Comparison of ENCODE assay signal across 16 cellular contexts in the genomic region with DNA sequence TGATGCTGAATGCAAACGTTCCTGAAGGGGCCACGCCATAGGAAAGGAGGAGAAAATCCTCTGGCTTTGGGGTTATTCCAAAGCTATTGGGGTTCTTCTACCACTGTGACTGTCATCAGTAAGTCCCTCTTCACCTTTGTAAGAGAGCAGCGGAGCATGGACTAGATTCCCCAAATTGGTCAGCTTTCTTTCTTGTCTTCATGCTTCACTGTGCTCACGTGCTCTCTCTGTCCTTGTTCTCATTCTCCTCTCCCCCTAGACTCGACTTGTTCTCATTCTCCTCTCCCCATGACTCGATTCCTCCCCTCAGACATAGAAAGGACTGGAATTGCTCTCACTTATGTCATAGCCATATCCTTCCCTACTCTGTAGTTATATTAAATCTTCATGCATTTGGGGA. TPM values are rescaled to one million over a fixed set of nuclear protein-coding genes. Genes with fewer than 3 reads are reported as not detected.
DNase-seq lines count a peak whose midpoint lies in the region; ATAC-seq and TF ChIP-seq lines count a peak whose summit lies in the region.
"Had no signal": no experiment of that assay in that cellular context is flagged by ENCODE, and none has a peak within 500 bp of the region (broad histone marks: within the 10 kb centered on the region; RNA-seq: fewer than 3 reads in every experiment).

No MANE protein-coding gene starts in this region.

- H3K4me3 ChIP-seq in GM06990 (replicated peaks; ENCODE audit: low read depth, low read length), result no peak overlapping the region
- H3K4me3 ChIP-seq: lung, psoas muscle had no signal

- peak; percentile 80 for ATAC-seq in GM19023 (IDR thresholded peaks at IDR 0.05; ENCODE audit: unreplicated experiment)
- ATAC-seq in GM21723 (IDR thresholded peaks at IDR 0.05; ENCODE audit: unreplicated experiment), result peak; percentile 65
- ATAC-seq in HG03064 (IDR thresholded peaks at IDR 0.05; ENCODE audit: low read depth, unreplicated experiment), result peak; percentile 72
- no peak for ATAC-seq in left lobe of liver
- ATAC-seq: naive thymus-derived CD8-positive, alpha-beta T cell; psoas muscle had no signal

- no peak for TF ChIP-seq CTCF in GM06990 (IDR thresholded peaks at IDR 0.05; ENCODE audit: insufficient read depth, low read length, poor library complexity, severe bottlenecking)

- no peaks in the 10 kb centered on the region for H3K36me3 ChIP-seq in GM06990 (ENCODE audit: control insufficient read depth, insufficient read depth, low read length)

- DNase-seq in GM06990 (ENCODE audit: extremely low read depth, insufficient read length) (peak; percentile 62), C1 segment of cervical spinal cord (lab: John Stamatoyannopoulos, UW) (no peak), left lobe of liver (ENCODE audit: low spot score) (no peak), NCI-H2171 treated with DMSO at 0.1 percent for 48 hours (lab: John Stamatoyannopoulos, UW) (no peak)
- no peak for DNase-seq in activated CD8-positive, alpha-beta memory T cell treated with anti-CD3 and anti-CD28 coated beads, Interleukin-2, amount 50 U/mL, for 4 hours
- DNase-seq: activated effector memory CD4-positive, alpha-beta T cell treated with Interleukin-2 at 50 U/mL for 16 hours; anterior cingulate cortex; naive thymus-derived CD8-positive, alpha-beta T cell; NCI-H1930; NCI-H69; psoas muscle; SW 1271 had no signal

- H3K27me3 ChIP-seq in GM06990 (replicated peaks; ENCODE audit: control insufficient read depth, insufficient read depth, low read length), result no peaks in the 10 kb centered on the region

RNA-seq across cellular contexts. Expression of a gene that starts 54.8 kb away (rescaled TPM):
- 84.4 TPM for total RNA-seq in left lobe of liver
